ENCODE assay signal across 13 cellular contexts in genomic region chr17:62048262-62048661, GRCh38. TPM values are rescaled to one million over a fixed set of nuclear protein-coding genes. Genes with fewer than 3 reads are reported as not detected.
DNase-seq lines count a peak whose midpoint lies in the region; ATAC-seq and TF ChIP-seq lines count a peak whose summit lies in the region.
"Had no signal": no experiment of that assay in that cellular context is flagged by ENCODE, and none has a peak within 500 bp of the region (broad histone marks: within the 10 kb centered on the region; RNA-seq: fewer than 3 reads in every experiment).

No MANE protein-coding gene starts in this region.

- H3K27me3 ChIP-seq in CD4-positive, alpha-beta memory T cell (ENCODE audit: insufficient read depth, low read length): no peaks in the 10 kb centered on the region
- no peaks in the 10 kb centered on the region for H3K27me3 ChIP-seq in CD8-positive, alpha-beta memory T cell (ENCODE audit: insufficient read depth, low read length, poor library complexity, severe bottlenecking)
- no peaks in the 10 kb centered on the region for H3K27me3 ChIP-seq in Caco-2 (replicated peaks; ENCODE audit: control insufficient read depth, insufficient read depth, low read length)
- H3K27me3 ChIP-seq: BE2C had no signal

- no peak for DNase-seq in CD4-positive, alpha-beta memory T cell
- no peak for DNase-seq in CD8-positive, alpha-beta memory T cell
- DNase-seq in memory B cell (ENCODE audit: low spot score in 2 of 2) (no peak), SK-N-DZ (ENCODE audit: low spot score) (no peak), NCI-H82 (lab: John Stamatoyannopoulos, UW) (no peak), Caco-2 (no peak)
- DNase-seq: ACHN; BE2C; C1 segment of cervical spinal cord; CD4-positive, alpha-beta T cell; COR-L47; GM23248 had no signal

- POLR2A ChIA-PET in CD4-positive, alpha-beta memory T cell (lab: Charles Lee; ENCODE audit: partially characterized antibody): interaction anchor here (0.6 kb wide), 1 partner anchor 16 kb away, joined by 3 read pairs; no protein-coding TSS in a partner anchor
- POLR2A ChIA-PET in CD8-positive, alpha-beta memory T cell (lab: Charles Lee): no interaction called here
- POLR2A ChIA-PET in Caco-2 (lab: Charles Lee): no interaction called here

- no peak for ATAC-seq in memory B cell (ENCODE audit: low read depth)

- no peak overlapping the region for H3K4me3 ChIP-seq in CD4-positive, alpha-beta memory T cell (ENCODE audit: low read length in 2 of 2)
- no peak overlapping the region for H3K4me3 ChIP-seq in CD8-positive, alpha-beta memory T cell (ENCODE audit: low read length)
- no peak overlapping the region for H3K4me3 ChIP-seq in Caco-2 (ENCODE audit: low read depth, low read length)
- H3K4me3 ChIP-seq: GM23248, HAP-1 had no signal

- intact Hi-C loops in CD4-positive, alpha-beta memory T cell (cut with micrococcal nuclease): no loop called here
- intact Hi-C loops in Caco-2 (cut with micrococcal nuclease; ENCODE audit: unreplicated experiment): no loop called here

- no peaks in the 10 kb centered on the region for H3K9me3 ChIP-seq in CD4-positive, alpha-beta memory T cell (ENCODE audit: control insufficient read depth in 1 of 2, low read length in 2 of 2)
- H3K9me3 ChIP-seq in CD8-positive, alpha-beta memory T cell (ENCODE audit: low read length): no peaks in the 10 kb centered on the region
- no peaks in the 10 kb centered on the region for H3K9me3 ChIP-seq in Caco-2
- H3K9me3 ChIP-seq: BE2C, HAP-1 had no signal

- H3K27ac ChIP-seq in CD4-positive, alpha-beta memory T cell (ENCODE audit: low read depth, low read length): no peak overlapping the region
- no peak overlapping the region for H3K27ac ChIP-seq in CD8-positive, alpha-beta memory T cell (ENCODE audit: low read depth, low read length)
- H3K27ac ChIP-seq: GM23248 had no signal

- no peaks in the 10 kb centered on the region for H3K27me3 Mint-ChIP-seq in CD4-positive, alpha-beta memory T cell
- H3K27me3 Mint-ChIP-seq in CD8-positive, alpha-beta memory T cell: no peaks in the 10 kb centered on the region
- H3K27me3 Mint-ChIP-seq in memory B cell: no peaks in the 10 kb centered on the region
- H3K27me3 Mint-ChIP-seq in Caco-2 (ENCODE audit: insufficient read depth, unreplicated experiment): no peaks in the 10 kb centered on the region
- H3K27me3 Mint-ChIP-seq: CD4-positive, alpha-beta T cell had no signal

- no peaks in the 10 kb centered on the region for H3K9me3 Mint-ChIP-seq in CD4-positive, alpha-beta memory T cell
- no peaks in the 10 kb centered on the region for H3K9me3 Mint-ChIP-seq in CD8-positive, alpha-beta memory T cell
- H3K9me3 Mint-ChIP-seq in memory B cell: no peaks in the 10 kb centered on the region
- H3K9me3 Mint-ChIP-seq in Caco-2 (ENCODE audit: unreplicated experiment): no peaks in the 10 kb centered on the region
- H3K9me3 Mint-ChIP-seq: CD4-positive, alpha-beta T cell had no signal

- peaks cover 44% of the 10 kb centered on the region for H3K4me1 ChIP-seq in CD4-positive, alpha-beta memory T cell (ENCODE audit: insufficient read depth, low read length)
- peaks cover 10% of the 10 kb centered on the region for H3K4me1 ChIP-seq in CD8-positive, alpha-beta memory T cell (ENCODE audit: insufficient read depth, low read length)
- no peaks in the 10 kb centered on the region for H3K4me1 ChIP-seq in Caco-2
- H3K4me1 ChIP-seq: BE2C, HAP-1 had no signal

- H3K36me3 ChIP-seq in CD4-positive, alpha-beta memory T cell (ENCODE audit: insufficient read depth, low read length): peaks cover 16% of the 10 kb centered on the region
- H3K36me3 ChIP-seq in CD8-positive, alpha-beta memory T cell (ENCODE audit: insufficient read depth, low read length): peaks cover 23% of the 10 kb centered on the region
- 0 out of 2 replicates have a peak, but pooled peaks cover 1% of the 10 kb centered on the region for H3K36me3 ChIP-seq in Caco-2 (ENCODE audit: control insufficient read depth, insufficient read depth, low read length)

- H3K27ac Mint-ChIP-seq in CD4-positive, alpha-beta memory T cell: peak overlapping the region in 4 of 7 donors; percentile 13 to 77 (median 31)
- H3K27ac Mint-ChIP-seq in CD8-positive, alpha-beta memory T cell: peak overlapping the region in 7 of 8 donors; percentile 35 to 85 (median 64)
- H3K27ac Mint-ChIP-seq in memory B cell: peak overlapping the region; percentile 29
- H3K27ac Mint-ChIP-seq in Caco-2 (ENCODE audit: unreplicated experiment): no peak overlapping the region

- TF ChIP-seq CTCF in Caco-2 (IDR thresholded peaks at IDR 0.05; ENCODE audit: insufficient read depth in 1 of 2, low read depth in 1 of 2, low read length in 1 of 2, severe bottlenecking in 1 of 2, unreplicated experiment in 1 of 2): no peak

- CTCF ChIA-PET in CD4-positive, alpha-beta memory T cell (lab: Charles Lee; ENCODE audit: partially characterized antibody): no interaction called here
- CTCF ChIA-PET in CD8-positive, alpha-beta memory T cell (lab: Charles Lee): interaction anchor here (1.8 kb wide), 1 partner anchor 18 kb away, joined by 5 read pairs; no protein-coding TSS in a partner anchor
- CTCF ChIA-PET in Caco-2 (lab: Charles Lee): no interaction called here

- peaks cover 45 to 72% of the 10 kb centered on the region in 2 donors for H3K36me3 Mint-ChIP-seq in CD4-positive, alpha-beta memory T cell
- peaks cover 0 to 71% (median 21%) of the 10 kb centered on the region in 3 donors for H3K36me3 Mint-ChIP-seq in CD8-positive, alpha-beta memory T cell
- peaks cover 27% of the 10 kb centered on the region for H3K36me3 Mint-ChIP-seq in memory B cell
- peaks cover 81% of the 10 kb centered on the region for H3K36me3 Mint-ChIP-seq in Caco-2 (ENCODE audit: insufficient read depth, unreplicated experiment)

- H3K4me3 Mint-ChIP-seq in CD4-positive, alpha-beta memory T cell: no peak overlapping the region
- peak overlapping the region in 2 of 7 donors; percentile 29 to 43 for H3K4me3 Mint-ChIP-seq in CD8-positive, alpha-beta memory T cell
- H3K4me3 Mint-ChIP-seq in memory B cell (no peak overlapping the region), Caco-2 (ENCODE audit: unreplicated experiment) (no peak overlapping the region)
- H3K4me3 Mint-ChIP-seq: CD4-positive, alpha-beta T cell had no signal

- no TSS peak for BruUV-seq in Caco-2 (replicated peaks; lab: Mats Ljungman, UMichigan)

- H3K4me1 Mint-ChIP-seq in CD4-positive, alpha-beta memory T cell: peaks cover 37 to 76% (median 50%) of the 10 kb centered on the region in 4 donors
- H3K4me1 Mint-ChIP-seq in CD8-positive, alpha-beta memory T cell: peaks cover 54 to 77% (median 75%) of the 10 kb centered on the region in 3 donors
- H3K4me1 Mint-ChIP-seq in memory B cell (peaks cover 16% of the 10 kb centered on the region), Caco-2 (ENCODE audit: low read depth, unreplicated experiment) (peaks cover 13% of the 10 kb centered on the region)

RNA-seq across cellular contexts. Expression of gene MED13, which starts 16.8 kb away (rescaled TPM):
- total RNA-seq in CD4-positive, alpha-beta memory T cell: 10 to 100 TPM; 77.8 to 85.4 TPM
- polyA plus RNA-seq in CD4-positive, alpha-beta memory T cell: 1 to 10 TPM; 1.8 to 4.4 TPM
- total RNA-seq in CD8-positive, alpha-beta memory T cell: 10 to 100 TPM; 61.2 to 63.3 TPM
- polyA plus RNA-seq in CD8-positive, alpha-beta memory T cell: 3.4 TPM
- 16.2 and 16.5 TPM in 2 replicates for polyA plus RNA-seq in SK-N-DZ (2014; cell fraction: cytosol; rRNA removed)
- polyA plus RNA-seq in SK-N-DZ (2014; cell fraction: nucleus; rRNA removed): 12.7 and 14.5 TPM in 2 replicates
- 77.6 and 79.6 TPM in 2 replicates for total RNA-seq in Caco-2 (2022)
